In the genomic region with DNA sequence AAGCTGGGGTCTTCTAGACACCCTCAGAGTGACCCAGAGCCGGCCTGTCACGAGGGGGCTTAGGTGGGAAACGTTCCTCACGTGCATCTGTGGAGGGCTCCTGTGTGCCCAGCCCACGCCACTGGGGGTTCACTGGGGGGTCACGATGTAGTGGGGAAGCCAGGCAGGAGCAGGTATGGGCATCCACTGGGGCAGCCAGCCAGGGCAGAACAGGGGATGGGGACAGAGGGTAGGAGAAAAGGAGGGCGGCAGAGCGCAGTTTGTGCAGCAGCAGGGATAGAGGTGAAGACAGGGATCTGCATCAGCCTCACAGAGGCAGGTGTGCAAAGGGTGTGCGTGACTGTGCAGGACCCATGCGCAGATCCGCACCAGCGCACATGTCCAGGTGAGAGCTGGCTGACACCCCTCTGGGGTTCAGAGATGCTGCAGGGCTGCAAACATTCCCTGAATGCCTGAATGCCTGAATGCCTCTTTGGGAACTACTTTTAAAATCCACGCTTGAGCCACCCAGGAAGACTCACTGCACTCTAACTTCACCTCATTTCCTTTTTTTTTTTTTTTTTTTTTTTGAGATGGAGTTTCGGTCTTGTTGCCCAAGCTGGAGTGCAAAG, we compare ENCODE assay signal across 23 cellular contexts. TPM values are rescaled to one million over a fixed set of nuclear protein-coding genes. Genes with fewer than 3 reads are reported as not detected.
A peak's percentile ranks its signal among the peaks of the same experiment; 100 is the strongest.
DNase-seq lines count a peak whose midpoint lies in the region; ATAC-seq and TF ChIP-seq lines count a peak whose summit lies in the region.
"Had no signal": no experiment of that assay in that cellular context is flagged by ENCODE, and none has a peak within 500 bp of the region (broad histone marks: within the 10 kb centered on the region; RNA-seq: fewer than 3 reads in every experiment).

No MANE protein-coding gene starts in this region.

- CTCF ChIA-PET in naive thymus-derived CD4-positive, alpha-beta T cell (lab: Charles Lee): interaction anchor here (1.7 kb wide), 1 partner anchor 77 kb away, joined by 5 read pairs; a partner anchor contains a TSS

- peaks cover 30% of the 10 kb centered on the region for H3K4me1 Mint-ChIP-seq in activated naive CD8-positive, alpha-beta T cell (ENCODE audit: low read depth)
- peaks cover 21% of the 10 kb centered on the region for H3K4me1 Mint-ChIP-seq in activated naive CD8-positive, alpha-beta T cell treated with anti-CD3 and anti-CD28 coated beads for 36 hours
- peaks cover 23% of the 10 kb centered on the region for H3K4me1 Mint-ChIP-seq in activated T-helper 17 cell treated with anti-CD3 and anti-CD28 coated beads, Interleukin-2, amount 50 U/mL, for 72 hours
- peaks cover 14 to 44% (median 32%) of the 10 kb centered on the region in 7 donors for H3K4me1 Mint-ChIP-seq in naive thymus-derived CD4-positive, alpha-beta T cell

- intact Hi-C loops in naive thymus-derived CD4-positive, alpha-beta T cell (cut with micrococcal nuclease): loop anchor here (10.0 kb wide), 2 partner anchors 614 to 974 kb away; a partner anchor contains a TSS
- intact Hi-C loops in thyroid gland (cut with DNase I): no loop called here

- 58 to 62% methylated on average over 14 of the region's 14 CpGs for WGBS in thyroid gland, 2 donors

- no peaks in the 10 kb centered on the region for H3K9me3 Mint-ChIP-seq in activated naive CD8-positive, alpha-beta T cell (ENCODE audit: low read depth)
- no peaks in the 10 kb centered on the region for H3K9me3 Mint-ChIP-seq in activated naive CD8-positive, alpha-beta T cell treated with anti-CD3 and anti-CD28 coated beads for 36 hours
- no peaks in the 10 kb centered on the region for H3K9me3 Mint-ChIP-seq in activated T-helper 17 cell treated with anti-CD3 and anti-CD28 coated beads, Interleukin-2, amount 50 U/mL, for 72 hours
- no peaks in the 10 kb centered on the region for H3K9me3 Mint-ChIP-seq in naive thymus-derived CD4-positive, alpha-beta T cell
- H3K9me3 Mint-ChIP-seq: nephron; stimulated activated naive CD8-positive, alpha-beta T cell treated with anti-CD3 and anti-CD28 coated beads, Interleukin-15, amount 100 ng/mL, for 72 hours had no signal

- H3K27me3 ChIP-seq in naive thymus-derived CD4-positive, alpha-beta T cell (ENCODE audit: control insufficient read depth in 2 of 2, insufficient read depth in 2 of 2, low read length in 2 of 2): no peaks in the 10 kb centered on the region
- H3K27me3 ChIP-seq in thyroid gland: no peaks in the 10 kb centered on the region
- H3K27me3 ChIP-seq: BLaER1 treated with 17β-estradiol and CSF1 and Interleukin-3, amounts not matched to agents 10 nM and 100 nM; esophagus muscularis mucosa; uterus had no signal

- peaks cover 15 to 76% (median 38%) of the 10 kb centered on the region in 3 experiments for H3K36me3 ChIP-seq in naive thymus-derived CD4-positive, alpha-beta T cell (ENCODE audit: control insufficient read depth in 2 of 3, insufficient read depth in 3 of 3, low read length in 3 of 3)
- H3K36me3 ChIP-seq in thyroid gland: peaks cover 54 to 60% of the 10 kb centered on the region in 2 donors
- H3K36me3 ChIP-seq: uterus had no signal

- H3K36me3 Mint-ChIP-seq in activated naive CD8-positive, alpha-beta T cell: peaks cover 2% of the 10 kb centered on the region
- peaks cover 16% of the 10 kb centered on the region for H3K36me3 Mint-ChIP-seq in activated naive CD8-positive, alpha-beta T cell treated with anti-CD3 and anti-CD28 coated beads for 36 hours
- peaks cover 88% of the 10 kb centered on the region for H3K36me3 Mint-ChIP-seq in activated T-helper 17 cell treated with anti-CD3 and anti-CD28 coated beads, Interleukin-2, amount 50 U/mL, for 72 hours (ENCODE audit: low read depth)
- peaks cover 4 to 28% (median 7%) of the 10 kb centered on the region in 5 donors for H3K36me3 Mint-ChIP-seq in naive thymus-derived CD4-positive, alpha-beta T cell

- TF ChIP-seq POLR2A in thyroid gland (IDR thresholded peaks at IDR 0.05): peak in 1 of 2 donors; percentile 19

- H3K27ac Mint-ChIP-seq in activated naive CD8-positive, alpha-beta T cell: peak overlapping the region; percentile 68
- H3K27ac Mint-ChIP-seq in activated naive CD8-positive, alpha-beta T cell treated with anti-CD3 and anti-CD28 coated beads for 36 hours: no peak overlapping the region
- peak overlapping the region; percentile 70 for H3K27ac Mint-ChIP-seq in activated T-helper 17 cell treated with anti-CD3 and anti-CD28 coated beads, Interleukin-2, amount 50 U/mL, for 72 hours
- H3K27ac Mint-ChIP-seq in naive thymus-derived CD4-positive, alpha-beta T cell: peak overlapping the region in 8 of 9 donors; percentile 40 to 76 (median 66)
- H3K27ac Mint-ChIP-seq: stimulated activated naive CD8-positive, alpha-beta T cell treated with anti-CD3 and anti-CD28 coated beads, Interleukin-15, amount 100 ng/mL, for 72 hours had no signal

- no peak for DNase-seq in activated naive CD8-positive, alpha-beta T cell treated with anti-CD3 and anti-CD28 coated beads for 36 hours
- DNase-seq in naive thymus-derived CD4-positive, alpha-beta T cell: no peak
- DNase-seq in thyroid gland (peak; percentile 83 to 90), NCI-H1417 treated with DMSO at 0.1 percent for 48 hours (lab: John Stamatoyannopoulos, UW) (no peak), LoVo (ENCODE audit: low spot score) (no peak), NCI-H2171 treated with DMSO at 0.1 percent for 48 hours (lab: John Stamatoyannopoulos, UW) (no peak)
- DNase-seq: central memory CD4-positive, alpha-beta T cell; DMS 273 treated with DMSO at 0.1 percent for 48 hours; mesendoderm; NCI-H1436 treated with DMSO at 0.1 percent for 48 hours; NCI-H748 treated with DMSO at 0.1 percent for 48 hours; small intestine; stimulated activated CD4-positive, alpha-beta T cell treated with anti-CD3 and anti-CD28 coated beads, Interleukin-2, amount 100 ng/mL, for 48 hours; stimulated activated naive CD8-positive, alpha-beta T cell treated with anti-CD3 and anti-CD28 coated beads, Interleukin-15, amount 100 ng/mL, for 72 hours; uterus had no signal

- TF ChIP-seq CTCF in thyroid gland (IDR thresholded peaks at IDR 0.05): no peak

- H3K4me3 ChIP-seq in naive thymus-derived CD4-positive, alpha-beta T cell (ENCODE audit: low read length): no peak overlapping the region
- H3K4me3 ChIP-seq in thyroid gland (replicated peaks in 1 of 3): no peak overlapping the region
- H3K4me3 ChIP-seq: A549; BLaER1 treated with 17β-estradiol and CSF1 and Interleukin-3, amounts not matched to agents 10 nM and 100 nM; esophagus muscularis mucosa; uterus had no signal

- no peak overlapping the region for H3K27ac ChIP-seq in naive thymus-derived CD4-positive, alpha-beta T cell (ENCODE audit: low read depth, low read length)
- H3K27ac ChIP-seq in thyroid gland: peak overlapping the region; percentile 94 to 97 (median 97)
- H3K27ac ChIP-seq: A549 had no signal

- no peak overlapping the region for H3K4me3 Mint-ChIP-seq in activated naive CD8-positive, alpha-beta T cell
- no peak overlapping the region for H3K4me3 Mint-ChIP-seq in activated naive CD8-positive, alpha-beta T cell treated with anti-CD3 and anti-CD28 coated beads for 36 hours
- no peak overlapping the region for H3K4me3 Mint-ChIP-seq in activated T-helper 17 cell treated with anti-CD3 and anti-CD28 coated beads, Interleukin-2, amount 50 U/mL, for 72 hours
- no peak overlapping the region for H3K4me3 Mint-ChIP-seq in naive thymus-derived CD4-positive, alpha-beta T cell
- H3K4me3 Mint-ChIP-seq: nephron; stimulated activated naive CD8-positive, alpha-beta T cell treated with anti-CD3 and anti-CD28 coated beads, Interleukin-15, amount 100 ng/mL, for 72 hours had no signal

- H3K27me3 Mint-ChIP-seq in activated naive CD8-positive, alpha-beta T cell: no peaks in the 10 kb centered on the region
- no peaks in the 10 kb centered on the region for H3K27me3 Mint-ChIP-seq in activated naive CD8-positive, alpha-beta T cell treated with anti-CD3 and anti-CD28 coated beads for 36 hours
- no peaks in the 10 kb centered on the region for H3K27me3 Mint-ChIP-seq in activated T-helper 17 cell treated with anti-CD3 and anti-CD28 coated beads, Interleukin-2, amount 50 U/mL, for 72 hours
- no peaks in the 10 kb centered on the region for H3K27me3 Mint-ChIP-seq in naive thymus-derived CD4-positive, alpha-beta T cell
- H3K27me3 Mint-ChIP-seq: stimulated activated naive CD8-positive, alpha-beta T cell treated with anti-CD3 and anti-CD28 coated beads, Interleukin-15, amount 100 ng/mL, for 72 hours had no signal

- peaks cover 26 to 28% of the 10 kb centered on the region in 2 donors for H3K4me1 ChIP-seq in naive thymus-derived CD4-positive, alpha-beta T cell (ENCODE audit: control insufficient read depth in 2 of 2, insufficient read depth in 2 of 2, low read length in 2 of 2)
- H3K4me1 ChIP-seq in thyroid gland: peaks cover 68 to 73% of the 10 kb centered on the region in 2 donors

- no peak for ATAC-seq in activated T-helper 17 cell treated with anti-CD3 and anti-CD28 coated beads, Interleukin-2, amount 50 U/mL, for 72 hours (replicated peaks)
- ATAC-seq in naive thymus-derived CD4-positive, alpha-beta T cell: no peak
- ATAC-seq: A549; Right ventricle myocardium inferior; stimulated activated naive CD8-positive, alpha-beta T cell treated with anti-CD3 and anti-CD28 coated beads, Interleukin-15, amount 100 ng/mL, for 72 hours had no signal

- POLR2A ChIA-PET in naive thymus-derived CD4-positive, alpha-beta T cell (lab: Charles Lee): interaction anchor here (0.6 to 4.6 kb wide), 5 partner anchors 10 to 123 kb away, joined by 3 to 30 read pairs (median 3); a partner anchor contains a TSS

- H3K9me3 ChIP-seq in naive thymus-derived CD4-positive, alpha-beta T cell (ENCODE audit: control insufficient read depth in 2 of 3, low read length in 3 of 3): no peaks in the 10 kb centered on the region
- H3K9me3 ChIP-seq in thyroid gland: no peaks in the 10 kb centered on the region
- H3K9me3 ChIP-seq: A549; BLaER1 treated with 17β-estradiol and CSF1 and Interleukin-3, amounts not matched to agents 10 nM and 100 nM; esophagus muscularis mucosa; uterus had no signal

RNA-seq across cellular contexts. Expression of a gene that starts 10.0 kb away (rescaled TPM):
- total RNA-seq in activated naive CD8-positive, alpha-beta T cell treated with anti-CD3 and anti-CD28 coated beads for 36 hours: 10 to 100 TPM; 23.6 to 25.1 TPM
- 10 to 100 TPM; 21.1 to 30.9 TPM for total RNA-seq in activated T-helper 17 cell treated with anti-CD3 and anti-CD28 coated beads, Interleukin-2, amount 50 U/mL, for 72 hours
- 10 to 100 TPM; 18.5 to 38.4 (median 25.2) TPM for total RNA-seq in naive thymus-derived CD4-positive, alpha-beta T cell
- polyA plus RNA-seq in naive thymus-derived CD4-positive, alpha-beta T cell: 100 to 1,000 TPM in 1 of 2 donors, 10 to 100 TPM in 1; 92.2 to 108 TPM
- 100 to 1,000 TPM in 1 of 4 donors, 10 to 100 TPM in 3; 57.0 to 110 (median 81.8) TPM for total RNA-seq in thyroid gland

RNA-seq across cellular contexts. Expression of a gene that starts 10.4 kb away (rescaled TPM):
- 10 to 100 TPM; 94.6 to 97.7 TPM for total RNA-seq in activated naive CD8-positive, alpha-beta T cell treated with anti-CD3 and anti-CD28 coated beads for 36 hours
- 10 to 100 TPM; 60.0 to 77.5 TPM for total RNA-seq in activated T-helper 17 cell treated with anti-CD3 and anti-CD28 coated beads, Interleukin-2, amount 50 U/mL, for 72 hours
- total RNA-seq in naive thymus-derived CD4-positive, alpha-beta T cell: 10 to 100 TPM; 54.1 to 67.0 (median 61.2) TPM
- polyA plus RNA-seq in naive thymus-derived CD4-positive, alpha-beta T cell: 100 to 1,000 TPM in 1 of 2 donors, 10 to 100 TPM in 1; 98.6 to 108 TPM
- 100 to 1,000 TPM in 3 of 4 donors, 10 to 100 TPM in 1; 86.9 to 175 (median 121) TPM for total RNA-seq in thyroid gland

RNA-seq across cellular contexts. Expression of a gene that starts 11.9 kb away (rescaled TPM):
- total RNA-seq in activated naive CD8-positive, alpha-beta T cell treated with anti-CD3 and anti-CD28 coated beads for 36 hours: 10 to 100 TPM; 47.5 to 52.2 TPM
- total RNA-seq in activated T-helper 17 cell treated with anti-CD3 and anti-CD28 coated beads, Interleukin-2, amount 50 U/mL, for 72 hours: 10 to 100 TPM; 50.9 to 62.0 TPM
- 100 to 1,000 TPM in 2 of 5 experiments, 10 to 100 TPM in 3; 51.7 to 112 (median 83.8) TPM for total RNA-seq in naive thymus-derived CD4-positive, alpha-beta T cell
- polyA plus RNA-seq in naive thymus-derived CD4-positive, alpha-beta T cell: 100 to 1,000 TPM in 1 of 2 donors, 10 to 100 TPM in 1; 92.4 to 115 TPM
- total RNA-seq in thyroid gland: 100 to 1,000 TPM; 272 to 341 (median 287) TPM

RNA-seq across cellular contexts. Expression of a gene that starts 19.6 kb away (rescaled TPM):
- total RNA-seq in activated naive CD8-positive, alpha-beta T cell treated with anti-CD3 and anti-CD28 coated beads for 36 hours: under 1 TPM; 0.24 to 0.58 TPM
- total RNA-seq in activated T-helper 17 cell treated with anti-CD3 and anti-CD28 coated beads, Interleukin-2, amount 50 U/mL, for 72 hours: 1 to 10 TPM; 1.3 to 1.4 TPM
- total RNA-seq in naive thymus-derived CD4-positive, alpha-beta T cell: 10 to 100 TPM in 1 of 5 experiments, 1 to 10 TPM in 3, under 1 TPM in 1; 0.80 to 12.9 (median 1.9) TPM
- polyA plus RNA-seq in naive thymus-derived CD4-positive, alpha-beta T cell: under 1 TPM; 0.15 to 0.27 TPM
- total RNA-seq in thyroid gland: 1 to 10 TPM in 2 of 4 donors, under 1 TPM in 2; 0.63 to 2.1 (median 1.4) TPM
- total RNA-seq: G401 had no signal

Comparison
In these comparisons a context has a peak if more than half of its experiments do, and no peak if none do; other contexts are left out.
1. DNase-seq: peak in thyroid gland (2 of 2); none in activated naive CD8-positive, alpha-beta T cell treated with anti-CD3 and anti-CD28 coated beads for 36 hours (single experiment), naive thymus-derived CD4-positive, alpha-beta T cell (0 of 9), NCI-H1417 treated with DMSO at 0.1 percent for 48 hours (single experiment), LoVo (single experiment) and NCI-H2171 treated with DMSO at 0.1 percent for 48 hours (single experiment).